ENCODE assay signal across 7 cellular contexts in the genomic region with DNA sequence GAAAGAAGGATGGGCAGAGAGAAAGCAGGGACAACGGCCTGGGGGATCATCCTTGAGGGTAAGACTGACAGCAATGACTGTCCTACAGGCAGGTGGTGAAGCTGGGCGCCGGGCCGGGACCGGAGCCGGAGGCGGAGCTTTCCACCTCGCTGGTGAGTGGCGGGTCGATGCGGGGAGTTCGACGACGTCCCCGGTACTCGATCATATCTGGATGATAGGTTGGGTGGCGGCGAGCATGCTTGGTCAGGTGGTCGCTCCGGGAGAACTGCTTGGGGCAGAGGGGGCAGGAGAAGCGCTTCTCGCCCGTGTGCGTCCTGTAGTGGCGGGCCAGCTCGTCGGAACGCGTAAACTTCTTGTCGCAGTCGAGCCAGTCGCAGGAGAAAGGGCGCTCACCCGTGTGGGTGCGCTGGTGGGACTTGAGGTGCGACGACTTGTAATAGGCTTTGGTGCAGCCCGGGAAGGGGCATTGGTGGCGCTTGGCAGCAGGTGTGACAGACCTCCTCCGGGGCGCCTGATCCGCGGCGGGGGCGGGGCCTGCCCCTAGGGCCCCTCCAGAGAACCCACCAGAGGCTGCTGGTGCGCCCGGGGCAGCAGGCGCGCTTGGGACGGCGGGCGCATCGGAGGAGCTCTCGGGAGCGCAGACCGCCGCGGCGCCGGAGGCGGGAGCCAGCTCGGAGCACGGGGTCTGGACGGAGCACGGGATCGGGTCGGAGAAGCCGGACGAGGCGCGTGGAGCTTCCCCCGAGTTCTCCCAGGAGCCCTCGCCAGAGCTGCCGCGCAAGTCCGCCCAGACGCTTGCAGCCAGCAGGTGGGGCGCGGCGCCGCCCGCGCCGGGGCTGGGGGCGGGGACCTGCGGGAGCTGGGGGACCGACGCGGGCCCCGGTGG. TPM values are rescaled to one million over a fixed set of nuclear protein-coding genes. Genes with fewer than 3 reads are reported as not detected.
A peak's percentile ranks its signal among the peaks of the same experiment; 100 is the strongest.
DNase-seq lines count a peak whose midpoint lies in the region; ATAC-seq lines count a peak whose summit lies in the region.

No MANE protein-coding gene starts in this region.

- CTCF ChIA-PET in activated naive CD4-positive, alpha-beta T cell treated with anti-CD3 and anti-CD28 coated beads for 36 hours (lab: Charles Lee): interaction anchor here (1.0 kb wide), 1 partner anchor 9 kb away, joined by 3 read pairs; no protein-coding TSS in a partner anchor

- H3K27ac ChIP-seq in iPS-20b (ENCODE audit: low read length): no peak overlapping the region

- intact Hi-C loops in activated naive CD4-positive, alpha-beta T cell treated with anti-CD3 and anti-CD28 coated beads for 36 hours (cut with micrococcal nuclease): no loop called here

- peaks cover 8% of the 10 kb centered on the region; the same call in 1 of the 2 replicates for H3K9me3 ChIP-seq in iPS-20b (ENCODE audit: insufficient read depth, low read depth, low read length)

- peak overlapping the region; percentile 63 for H3K4me3 Mint-ChIP-seq in activated naive CD4-positive, alpha-beta T cell treated with anti-CD3 and anti-CD28 coated beads for 36 hours

- H3K9me3 Mint-ChIP-seq in activated naive CD4-positive, alpha-beta T cell treated with anti-CD3 and anti-CD28 coated beads for 36 hours: peaks cover 10% of the 10 kb centered on the region

- no peak overlapping the region for H3K9ac ChIP-seq in iPS-20b (ENCODE audit: low read depth, low read length)

- peaks cover 10% of the 10 kb centered on the region for H3K4me1 Mint-ChIP-seq in activated naive CD4-positive, alpha-beta T cell treated with anti-CD3 and anti-CD28 coated beads for 36 hours (ENCODE audit: low read depth)

- DNase-seq in NCI-H2227 treated with DMSO at 0.1 percent for 48 hours (lab: John Stamatoyannopoulos, UW) (peak; percentile 53), SHP77 treated with DMSO at 0.1 percent for 48 hours (lab: John Stamatoyannopoulos, UW) (no peak)
- peak; percentile 14 for DNase-seq in activated naive CD4-positive, alpha-beta T cell treated with anti-CD3 and anti-CD28 coated beads for 36 hours
- peak; percentile 33 for DNase-seq in stimulated activated CD4-positive, alpha-beta T cell treated with anti-CD3 and anti-CD28 coated beads, Interleukin-4, amount 100 ng/mL, for 1 hour

- peaks cover 9% of the 10 kb centered on the region for H3K36me3 Mint-ChIP-seq in activated naive CD4-positive, alpha-beta T cell treated with anti-CD3 and anti-CD28 coated beads for 36 hours (ENCODE audit: low read depth)

- H3K27me3 Mint-ChIP-seq in activated naive CD4-positive, alpha-beta T cell treated with anti-CD3 and anti-CD28 coated beads for 36 hours (ENCODE audit: low read depth): peaks cover 71% of the 10 kb centered on the region

- H3K27ac Mint-ChIP-seq in activated naive CD4-positive, alpha-beta T cell treated with anti-CD3 and anti-CD28 coated beads for 36 hours: no peak overlapping the region

- ATAC-seq in GM19463 (IDR thresholded peaks at IDR 0.05; ENCODE audit: unreplicated experiment): peak; percentile 44
- no peak for ATAC-seq in GM19023 (IDR thresholded peaks at IDR 0.05; ENCODE audit: unreplicated experiment)

- peak overlapping the region; percentile 54 for H3K4me3 ChIP-seq in iPS-20b (ENCODE audit: low read length)

- no peaks in the 10 kb centered on the region for H3K36me3 ChIP-seq in iPS-20b (ENCODE audit: insufficient read depth, low read depth, low read length)

- H3K4me1 ChIP-seq in iPS-20b (ENCODE audit: insufficient read depth, low read length): peaks cover 4% of the 10 kb centered on the region; the same call in 1 of the 2 replicates

- peaks cover 96% of the 10 kb centered on the region for H3K27me3 ChIP-seq in iPS-20b (ENCODE audit: insufficient read depth, low read length)

RNA-seq across cellular contexts. Expression of gene KLF14, which starts 0.8 kb away (rescaled TPM):
- total RNA-seq in activated naive CD4-positive, alpha-beta T cell treated with anti-CD3 and anti-CD28 coated beads for 36 hours: not detected

RNA-seq across cellular contexts. Expression of gene TSGA13, which starts 46.9 kb away (rescaled TPM):
- total RNA-seq in activated naive CD4-positive, alpha-beta T cell treated with anti-CD3 and anti-CD28 coated beads for 36 hours: not detected
